Comparison of ENCODE assay signal across 1 cellular context in genomic region chr6:123808556-123808955, GRCh38.
TF ChIP-seq lines count a peak whose summit lies in the region.

No MANE protein-coding gene starts in this region.

TF ChIP-seq in GM23338, 12 proteins besides CTCF, POLR2A, EP300 and RAD21 (continued from another document):
- TF ChIP-seq ETS1 (IDR thresholded peaks at IDR 0.05) (no peak), EZH2phosphoT487 (IDR thresholded peaks at IDR 0.05; ENCODE audit: unreplicated experiment) (no peak), POLR2AphosphoS5 (IDR thresholded peaks at IDR 0.05; ENCODE audit: low read depth) (no peak), EZH2 (IDR thresholded peaks at IDR 0.05; ENCODE audit: low read depth, unreplicated experiment) (no peak), REST (IDR thresholded peaks at IDR 0.05; ENCODE audit: unreplicated experiment) (no peak), ZNF331 (CRISPR knock-in tag; IDR thresholded peaks at IDR 0.05; ENCODE audit: low read depth) (no peak), JUNB (IDR thresholded peaks at IDR 0.05; ENCODE audit: unreplicated experiment) (no peak), STAT1 (IDR thresholded peaks at IDR 0.05; ENCODE audit: unreplicated experiment) (no peak)
TF ChIP-seq in GM23338: peak in this region for 0.
